Comparison of ENCODE assay signal across 11 cellular contexts in the genomic region with DNA sequence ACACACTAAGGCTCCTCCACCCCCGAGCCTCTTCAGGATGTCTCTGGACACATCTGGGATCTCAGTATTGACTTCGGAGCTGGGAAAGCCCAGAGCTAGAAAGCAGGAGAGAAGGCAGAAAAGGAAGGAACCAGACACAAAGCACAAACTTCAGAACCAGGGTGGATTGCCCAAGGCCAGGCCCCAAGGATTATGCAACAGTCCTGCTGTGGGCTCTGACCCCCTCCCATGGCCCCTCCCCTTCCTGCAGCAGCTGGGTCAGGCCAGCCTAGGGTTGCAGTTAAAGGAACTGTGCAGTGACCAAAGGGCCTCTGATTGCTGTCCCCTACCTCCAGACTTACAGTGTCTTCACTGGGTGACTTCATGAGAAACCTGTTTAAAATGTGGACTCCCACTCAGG. TPM values are rescaled to one million over a fixed set of nuclear protein-coding genes. Genes with fewer than 3 reads are reported as not detected.
DNase-seq lines count a peak whose midpoint lies in the region; ATAC-seq, FAIRE-seq and TF ChIP-seq lines count a peak whose summit lies in the region.
"Had no signal": no experiment of that assay in that cellular context is flagged by ENCODE, and none has a peak within 500 bp of the region (broad histone marks: within the 10 kb centered on the region; RNA-seq: fewer than 3 reads in every experiment).

No MANE protein-coding gene starts in this region.

- no peaks in the 10 kb centered on the region for H3K4me1 ChIP-seq in colonic mucosa
- peaks cover 11 to 70% of the 10 kb centered on the region in 2 donors for H3K4me1 ChIP-seq in left lung
- H3K4me1 ChIP-seq in small intestine (ENCODE audit: control insufficient read depth in 2 of 2, insufficient read depth in 1 of 2, low read depth in 1 of 2, low read length in 1 of 2): peaks cover 0 to 8% of the 10 kb centered on the region in 2 donors

- peak; percentile 88 for ATAC-seq in left lung
- no peak for ATAC-seq in GM21786 (IDR thresholded peaks at IDR 0.05; ENCODE audit: unreplicated experiment)

- H3K27ac ChIP-seq in colonic mucosa: peak overlapping the region; percentile 21
- H3K27ac ChIP-seq in left lung: peak overlapping the region; percentile 83 to 88
- H3K27ac ChIP-seq in small intestine (ENCODE audit: low read depth in 1 of 2, low read length in 1 of 2): peak overlapping the region; percentile 24 to 63
- H3K27ac ChIP-seq: cardiac muscle cell, VCaP had no signal

- DNase-seq in HuH-7 (ENCODE audit: low spot score) (peak; percentile 87), colonic mucosa (peak; percentile 69), left lung (peak; percentile 91 to 94), small intestine (peak; percentile 61), RCC 7860 (ENCODE audit: low spot score) (no peak), G401 (ENCODE audit: low spot score) (no peak)
- DNase-seq in activated CD4-positive, CD25-positive, alpha-beta regulatory T cell (lab: John Stamatoyannopoulos, UW): no peak
- DNase-seq: NCI-H1092 had no signal

- H3K36me3 ChIP-seq in colonic mucosa (no peaks in the 10 kb centered on the region), left lung (peaks cover 0 to 13% of the 10 kb centered on the region in 2 donors), small intestine (ENCODE audit: control insufficient read depth in 2 of 2, insufficient read depth in 2 of 2, low read length in 2 of 2) (peaks cover 3 to 6% of the 10 kb centered on the region in 2 donors)
- H3K36me3 ChIP-seq: cardiac muscle cell had no signal

- WGBS in small intestine, 3 donors: 33 to 52% (median 40%) methylated on average over 2 of the region's 2 CpGs

- FAIRE-seq in small intestine (lab: Jason Lieb, UNC) (no peak), RCC 7860 (lab: Jason Lieb, UNC) (no peak)

- H3K9me3 ChIP-seq in colonic mucosa: no peaks in the 10 kb centered on the region
- no peaks in the 10 kb centered on the region for H3K9me3 ChIP-seq in left lung
- no peaks in the 10 kb centered on the region for H3K9me3 ChIP-seq in small intestine (ENCODE audit: control insufficient read depth, low read depth)

- in situ Hi-C loops in G401 (cut with HindIII; ENCODE audit: low sequenced_read_pairs): no loop called here

- no peaks in the 10 kb centered on the region for H3K27me3 ChIP-seq in colonic mucosa
- no peaks in the 10 kb centered on the region for H3K27me3 ChIP-seq in left lung
- H3K27me3 ChIP-seq in small intestine (ENCODE audit: control insufficient read depth in 2 of 2, insufficient read depth in 2 of 2, low read length in 2 of 2): no peaks in the 10 kb centered on the region
- H3K27me3 ChIP-seq: cardiac muscle cell had no signal

- TF ChIP-seq CTCF in colonic mucosa (IDR thresholded peaks at IDR 0.05): no peak
- no peak for TF ChIP-seq CTCF in left lung (IDR thresholded peaks at IDR 0.05)

- peak overlapping the region in 1 of 2 donors; percentile 8 for H3K9ac ChIP-seq in colonic mucosa (ENCODE audit: low read depth in 2 of 2, low read length in 2 of 2)

- H3K4me3 ChIP-seq in colonic mucosa: no peak overlapping the region
- peak overlapping the region; percentile 7 to 53 for H3K4me3 ChIP-seq in left lung
- no peak overlapping the region for H3K4me3 ChIP-seq in small intestine (ENCODE audit: low read depth in 1 of 2, low read length in 2 of 2)
- H3K4me3 ChIP-seq: cardiac muscle cell had no signal

- intact Hi-C loops in colonic mucosa (cut with DNase I) (no loop called here), left lung (cut with DNase I) (no loop called here)

RNA-seq across cellular contexts. Expression of gene KCNE3, which starts 5.3 kb away (rescaled TPM):
- 10 to 100 TPM; 31.9 to 41.2 TPM for total RNA-seq in colonic mucosa
- total RNA-seq in left lung: 10 to 100 TPM; 21.2 to 26.6 TPM
- 10 to 100 TPM; 17.0 to 88.4 (median 30.0) TPM for polyA plus RNA-seq in small intestine
- not detected in 2 replicates for total RNA-seq in G401 (2014; rRNA removed; shearing (Covaris generic))

RNA-seq across cellular contexts. Expression of gene LIPT2, which starts 31.5 kb away (rescaled TPM):
- total RNA-seq in colonic mucosa: 1 to 10 TPM; 3.9 to 4.4 TPM
- 1 to 10 TPM; 1.8 to 6.0 TPM for total RNA-seq in left lung
- 10 to 100 TPM in 1 of 3 donors, 1 to 10 TPM in 2; 4.9 to 11.1 (median 8.8) TPM for polyA plus RNA-seq in small intestine
- 9.4 and 26.9 TPM in 2 replicates for total RNA-seq in G401 (2014; rRNA removed; shearing (Covaris generic))

Comparison
In these comparisons a context has a peak if more than half of its experiments do, and no peak if none do; other contexts are left out.
1. DNase-seq: peak in HuH-7 (single experiment), colonic mucosa (single experiment), left lung (2 of 2) and small intestine (single experiment); none in activated CD4-positive, CD25-positive, alpha-beta regulatory T cell (0 of 4), RCC 7860 (single experiment) and G401 (single experiment).
2. H3K27ac ChIP-seq: peak in every context shown above with its lines; median percentile 86 in left lung; 44 in small intestine; 21 in colonic mucosa.
3. H3K4me3 ChIP-seq: peak in left lung (2 of 2); none in colonic mucosa (single experiment) and small intestine (0 of 2).
4. RNA of gene KCNE3, which starts 5.3 kb away (total RNA-seq): 31.9 to 41.2 TPM in colonic mucosa and 21.2 to 26.6 TPM in left lung; not detected in G401; every median in the first group is over 10 times any median in the second.